In genomic region chr15:65115086-65115485, GRCh38 we compare ENCODE assay signal across 17 cellular contexts. TPM values are rescaled to one million over a fixed set of nuclear protein-coding genes. Genes with fewer than 3 reads are reported as not detected.
A peak's percentile ranks its signal among the peaks of the same experiment; 100 is the strongest.
DNase-seq lines count a peak whose midpoint lies in the region; ATAC-seq and TF ChIP-seq lines count a peak whose summit lies in the region.
"Had no signal": no experiment of that assay in that cellular context is flagged by ENCODE, and none has a peak within 500 bp of the region (broad histone marks: within the 10 kb centered on the region; RNA-seq: fewer than 3 reads in every experiment).

Gene UBAP1L, minus strand, starts transcription at chr15:65115200. Its CDS starts 8,985 bp downstream, at chr15:65106215.

- H3K4me3 ChIP-seq in PC-9 (no peak within 1 kb of the TSS), upper lobe of right lung (no peak within 1 kb of the TSS), PC-3 (ENCODE audit: low read length) (no peak within 1 kb of the TSS)
- H3K4me3 ChIP-seq: esophagus squamous epithelium, ovary had no signal

- intact Hi-C loops in PC-9 (cut with micrococcal nuclease; ENCODE audit: unreplicated experiment) (no loop called here), upper lobe of right lung (cut with DNase I) (no loop called here), PC-3 (cut with micrococcal nuclease) (no loop called here)

- no peak within 1 kb of the TSS for H2AFZ ChIP-seq in PC-9
- no peak within 1 kb of the TSS for H2AFZ ChIP-seq in PC-3 (ENCODE audit: low read length)

- H3K9me3 ChIP-seq in PC-9 (ENCODE audit: insufficient read depth, low read depth) (no peaks in the 10 kb centered on the region), upper lobe of right lung (no peaks in the 10 kb centered on the region), PC-3 (ENCODE audit: low read length) (no peaks in the 10 kb centered on the region)
- H3K9me3 ChIP-seq: esophagus squamous epithelium, ovary had no signal

- H3K36me3 ChIP-seq in PC-9 (ENCODE audit: low read depth): no peaks in the 10 kb centered on the region; the same call in 1 of the 2 replicates
- H3K36me3 ChIP-seq in upper lobe of right lung: peaks cover 84% of the 10 kb centered on the region
- peaks cover 14% of the 10 kb centered on the region for H3K36me3 ChIP-seq in PC-3 (ENCODE audit: low read depth, low read length)
- H3K36me3 ChIP-seq: ovary had no signal

- no peak within 1 kb of the TSS for H3K9ac ChIP-seq in PC-3 (ENCODE audit: low read length)

- no peaks in the 10 kb centered on the region for H3K27me3 ChIP-seq in PC-9 (ENCODE audit: insufficient read depth, low read depth)
- H3K27me3 ChIP-seq in upper lobe of right lung: no peaks in the 10 kb centered on the region
- no peaks in the 10 kb centered on the region for H3K27me3 ChIP-seq in PC-3 (ENCODE audit: low read length)
- H3K27me3 ChIP-seq: esophagus squamous epithelium, ovary had no signal

- no peak within 1 kb of the TSS for H3K4me2 ChIP-seq in PC-9
- H3K4me2 ChIP-seq in PC-3 (ENCODE audit: low read length): no peak within 1 kb of the TSS

- H3K9me2 ChIP-seq in PC-9 (ENCODE audit: insufficient read depth): no peaks in the 10 kb centered on the region
- no peaks in the 10 kb centered on the region for H3K9me2 ChIP-seq in PC-3 (replicated peaks; ENCODE audit: low read length)

- in situ Hi-C loops in ACHN (cut with HindIII; ENCODE audit: low pct_ligation_motif_present, low pct_unique_long_range_greater_than_20kb, low sequenced_read_pairs) (no loop called here), G401 (cut with HindIII; ENCODE audit: low sequenced_read_pairs) (no loop called here)

- H3K79me2 ChIP-seq in PC-9 (ENCODE audit: low read depth) (no peaks in the 10 kb centered on the region), PC-3 (ENCODE audit: low read length) (no peaks in the 10 kb centered on the region)

- H4K20me1 ChIP-seq in PC-9 (ENCODE audit: insufficient read depth) (no peaks in the 10 kb centered on the region), PC-3 (ENCODE audit: low read length) (no peaks in the 10 kb centered on the region)

- CTCF ChIA-PET in PC-9 (lab: Charles Lee) (no interaction called here), PC-3 (lab: Charles Lee) (no interaction called here)

- no peaks in the 10 kb centered on the region for H3F3A ChIP-seq in PC-9 (ENCODE audit: insufficient read depth, low read depth)
- no peaks in the 10 kb centered on the region for H3F3A ChIP-seq in PC-3 (ENCODE audit: low read length, unreplicated experiment)

- H3K27ac ChIP-seq in PC-9 (no peak within 1 kb of the TSS), upper lobe of right lung (no peak within 1 kb of the TSS), PC-3 (ENCODE audit: low read length) (no peak within 1 kb of the TSS)
- H3K27ac ChIP-seq: esophagus squamous epithelium, ovary had no signal

- POLR2A ChIA-PET in PC-9 (lab: Charles Lee; ENCODE audit: unreplicated experiment): no interaction called here
- POLR2A ChIA-PET in PC-3 (lab: Charles Lee; ENCODE audit: unreplicated experiment): no interaction called here

- ATAC-seq in upper lobe of right lung (no peak), PC-3 (no peak)
- ATAC-seq: activated T-cell treated with anti-CD3 and anti-CD28 coated beads, Interleukin-2, amount 50 U/mL, for 72 hours; effector memory CD8-positive, alpha-beta T cell; stimulated activated naive B cell treated with anti-CD40 and anti-IgM and Interleukin-4, amounts not matched to agents 10 μg/mL and 1 μg/mL and 100 μg/mL, for 72 hours had no signal

- DNase-seq in ACHN (peak; percentile 36), G401 (ENCODE audit: low spot score) (peak; percentile 18), NCI-H82 (lab: John Stamatoyannopoulos, UW) (peak; percentile 94), myocyte (ENCODE audit: low read depth) (peak; percentile 51), PC-9 (no peak), upper lobe of right lung (no peak), PC-3 (no peak)
- DNase-seq in stimulated activated CD4-positive, alpha-beta T cell treated with anti-CD3 and anti-CD28 coated beads, Interleukin-2, amount 100 ng/mL, for 48 hours: no peak
- DNase-seq: activated CD4-positive, alpha-beta T cell treated with anti-CD3 and anti-CD28 coated beads for 1 hour; activated T-cell treated with anti-CD3 and anti-CD28 coated beads, Interleukin-2, amount 50 U/mL, for 72 hours; effector memory CD8-positive, alpha-beta T cell; esophagus squamous epithelium; KG1; mammary epithelial cell; naive B cell; ovary; stimulated activated naive B cell treated with anti-CD40 and anti-IgM and Interleukin-4, amounts not matched to agents 10 μg/mL and 1 μg/mL and 100 μg/mL, for 72 hours had no signal

- TF ChIP-seq CTCF in PC-9 (conservative IDR thresholded peaks at IDR 0.05) (no peak), upper lobe of right lung (IDR thresholded peaks at IDR 0.05) (no peak), PC-3 (conservative IDR thresholded peaks at IDR 0.05; ENCODE audit: low read depth, low read length) (no peak)

- BruUV-seq in PC-9 (replicated peaks; lab: Mats Ljungman, UMichigan): no TSS peak
- BruUV-seq in PC-3 (replicated peaks; lab: Mats Ljungman, UMichigan): no TSS peak

- H3K4me1 ChIP-seq in PC-9 (replicated peaks; ENCODE audit: insufficient read depth) (no peaks in the 10 kb centered on the region), upper lobe of right lung (no peaks in the 10 kb centered on the region), PC-3 (ENCODE audit: insufficient read depth, low read length) (no peaks in the 10 kb centered on the region)

RNA-seq across cellular contexts. Expression of gene UBAP1L, which starts in this region (rescaled TPM):
- total RNA-seq in G401 (2014; rRNA removed; shearing (Covaris generic)): 0.24 and 0.25 TPM in 2 replicates
- 0.88 and 1.6 TPM in 2 replicates for total RNA-seq in myocyte
- 1.6 TPM for polyA plus RNA-seq in myocyte (2012)
- 2.5 and 3.1 TPM in 2 replicates for total RNA-seq in PC-9 (2021)
- 4.9 TPM for total RNA-seq in upper lobe of right lung
- 1.4 and 3.4 TPM in 2 replicates for total RNA-seq in PC-3 (2014; rRNA removed)

Comparison
In these comparisons a context has a peak if more than half of its experiments do, and no peak if none do; other contexts are left out.
1. Peak in DNase-seq in G401; RNA of the gene not detected or under 1 TPM.
2. DNase-seq: peak in ACHN (single experiment), NCI-H82 (single experiment) and myocyte (single experiment); none in PC-9 (0 of 2), upper lobe of right lung (single experiment), stimulated activated CD4-positive, alpha-beta T cell treated with anti-CD3 and anti-CD28 coated beads, Interleukin-2, amount 100 ng/mL, for 48 hours (0 of 2) and PC-3 (single experiment).